Comparison of ENCODE assay signal across 8 cellular contexts in genomic region chr10:65891073-65891981, GRCh38.
DNase-seq lines count a peak whose midpoint lies in the region; ATAC-seq and TF ChIP-seq lines count a peak whose summit lies in the region.

No MANE protein-coding gene starts in this region.

- peak; percentile 87 for ATAC-seq in HG03175 (IDR thresholded peaks at IDR 0.05; ENCODE audit: unreplicated experiment)

- no peak for TF ChIP-seq CTCF in GM12864 (IDR thresholded peaks at IDR 0.05; ENCODE audit: low read depth, low read length, missing control alignments)
- no peak for TF ChIP-seq CTCF in GM20000 (IDR thresholded peaks at IDR 0.05; ENCODE audit: extremely low read depth, missing control alignments)

- DNase-seq in GM12864 (ENCODE audit: low read depth) (peak; percentile 34), GM20000 (ENCODE audit: low spot score) (peak; percentile 20), SHP77 (lab: John Stamatoyannopoulos, UW) (peak; percentile 42 to 46), NCI-H345 (lab: John Stamatoyannopoulos, UW) (no peak), HuH-7 (ENCODE audit: low spot score) (no peak), NCI-H1417 treated with DMSO at 0.1 percent for 48 hours (lab: John Stamatoyannopoulos, UW) (no peak)
- no peak for DNase-seq in activated CD4-positive, alpha-beta T cell treated with anti-CD3 and anti-CD28 coated beads for 1 hour

- H3K4me3 ChIP-seq in GM12864 (ENCODE audit: low read depth, low read length): peak overlapping the region; percentile 46; the same call in 1 of the 2 replicates

Comparison
In these comparisons a context has a peak if more than half of its experiments do, and no peak if none do; other contexts are left out.
1. DNase-seq: peak in GM12864 (single experiment), GM20000 (single experiment) and SHP77 (2 of 2); none in NCI-H345 (single experiment), HuH-7 (single experiment), activated CD4-positive, alpha-beta T cell treated with anti-CD3 and anti-CD28 coated beads for 1 hour (single experiment) and NCI-H1417 treated with DMSO at 0.1 percent for 48 hours (single experiment).